Comparison of ENCODE assay signal across 8 cellular contexts in genomic region chr19:45952691-45953505, GRCh38. TPM values are rescaled to one million over a fixed set of nuclear protein-coding genes. Genes with fewer than 3 reads are reported as not detected.
DNase-seq lines count a peak whose midpoint lies in the region; ATAC-seq and TF ChIP-seq lines count a peak whose summit lies in the region.

No MANE protein-coding gene starts in this region.

- H3K4me3 ChIP-seq in KMS-11 (IDR thresholded peaks at IDR 0.05; ENCODE audit: insufficient read depth, low read depth, low read length) (no peak overlapping the region), epithelial cell of proximal tubule (ENCODE audit: low read depth, low read length) (peak overlapping the region; percentile 45)

- H3K9ac ChIP-seq in KMS-11, result no peak overlapping the region

- no peaks in the 10 kb centered on the region for H4K20me1 ChIP-seq in KMS-11 (ENCODE audit: insufficient read depth)

- no peak overlapping the region for H3K27ac ChIP-seq in KMS-11

- no peaks in the 10 kb centered on the region for H3K4me1 ChIP-seq in KMS-11 (ENCODE audit: low read depth, poor library complexity, severe bottlenecking)

- peaks cover 4% of the 10 kb centered on the region for H3K9me3 Mint-ChIP-seq in activated CD4-positive, alpha-beta T cell treated with anti-CD3 and anti-CD28 coated beads, Interleukin-2, amount 10 ng/mL, durations not matched to agents 24 days and 14 days
- no peaks in the 10 kb centered on the region for H3K9me3 Mint-ChIP-seq in neural crest cell

- TF ChIP-seq CTCF in KMS-11 (conservative IDR thresholded peaks at IDR 0.05; ENCODE audit: low read depth, low read length), result no peak
- TF ChIP-seq CTCF in epithelial cell of proximal tubule (conservative IDR thresholded peaks at IDR 0.05; ENCODE audit: low read depth, low read length), result no peak
- no peak for TF ChIP-seq CTCF in neural crest cell (conservative IDR thresholded peaks at IDR 0.05)

- H3K4me1 Mint-ChIP-seq in activated CD4-positive, alpha-beta T cell treated with anti-CD3 and anti-CD28 coated beads, Interleukin-2, amount 10 ng/mL, durations not matched to agents 24 days and 14 days, result peaks cover 16% of the 10 kb centered on the region
- H3K4me1 Mint-ChIP-seq in neural crest cell, result peaks cover 39% of the 10 kb centered on the region

- intact Hi-C loops in activated CD4-positive, alpha-beta T cell treated with anti-CD3 and anti-CD28 coated beads, Interleukin-2, amount 10 ng/mL, durations not matched to agents 24 days and 14 days (cut with micrococcal nuclease), result no loop called here

- ATAC-seq in GM18867 (IDR thresholded peaks at IDR 0.05; ENCODE audit: unreplicated experiment) (no peak), HG03469 (IDR thresholded peaks at IDR 0.05; ENCODE audit: unreplicated experiment) (no peak)

- H2AFZ ChIP-seq in KMS-11 (ENCODE audit: low read depth), result peak overlapping the region; percentile 46; the same call in 1 of the 2 replicates

- H3K27me3 Mint-ChIP-seq in activated CD4-positive, alpha-beta T cell treated with anti-CD3 and anti-CD28 coated beads, Interleukin-2, amount 10 ng/mL, durations not matched to agents 24 days and 14 days, result peaks cover 11% of the 10 kb centered on the region
- peaks cover 20% of the 10 kb centered on the region for H3K27me3 Mint-ChIP-seq in neural crest cell (ENCODE audit: low read depth)

- no peaks in the 10 kb centered on the region for H3K36me3 Mint-ChIP-seq in activated CD4-positive, alpha-beta T cell treated with anti-CD3 and anti-CD28 coated beads, Interleukin-2, amount 10 ng/mL, durations not matched to agents 24 days and 14 days (ENCODE audit: low read depth)
- peaks cover 2% of the 10 kb centered on the region for H3K36me3 Mint-ChIP-seq in neural crest cell (ENCODE audit: low read depth)

- peak overlapping the region; percentile 80 for H3K4me3 Mint-ChIP-seq in activated CD4-positive, alpha-beta T cell treated with anti-CD3 and anti-CD28 coated beads, Interleukin-2, amount 10 ng/mL, durations not matched to agents 24 days and 14 days
- peak overlapping the region; percentile 79 for H3K4me3 Mint-ChIP-seq in neural crest cell

- H3K79me2 ChIP-seq in KMS-11 (ENCODE audit: insufficient read depth, low read depth), result no peaks in the 10 kb centered on the region

- H3K4me2 ChIP-seq in KMS-11, result peak overlapping the region; percentile 46

- DNase-seq in COR-L47 (lab: John Stamatoyannopoulos, UW) (peak; percentile 87), epithelial cell of proximal tubule (ENCODE audit: low read depth) (no peak), neural crest cell (ENCODE audit: low read depth, low spot score) (peak; percentile 66)
- peak; percentile 88 for DNase-seq in activated CD4-positive, alpha-beta T cell treated with anti-CD3 and anti-CD28 coated beads, Interleukin-2, amount 10 ng/mL, durations not matched to agents 24 days and 14 days
- no peak for DNase-seq in effector CD4-positive, alpha-beta T cell

- H3K27me3 ChIP-seq in KMS-11 (ENCODE audit: insufficient read depth, low read depth), result peaks cover 78% of the 10 kb centered on the region

- H3K36me3 ChIP-seq in KMS-11 (ENCODE audit: insufficient read depth), result no peaks in the 10 kb centered on the region

- H3K27ac Mint-ChIP-seq in activated CD4-positive, alpha-beta T cell treated with anti-CD3 and anti-CD28 coated beads, Interleukin-2, amount 10 ng/mL, durations not matched to agents 24 days and 14 days, result no peak overlapping the region
- H3K27ac Mint-ChIP-seq in neural crest cell (ENCODE audit: unreplicated experiment), result peak overlapping the region; percentile 93

RNA-seq across cellular contexts. Expression of gene NOVA2, which starts 20.8 kb away (rescaled TPM):
- not detected in 2 replicates for total RNA-seq in activated CD4-positive, alpha-beta T cell treated with anti-CD3 and anti-CD28 coated beads, Interleukin-2, amount 10 ng/mL, durations not matched to agents 24 days and 14 days
- total RNA-seq in epithelial cell of proximal tubule (not detected in 2 replicates), neural crest cell (25.5 and 25.6 TPM in 2 replicates)

RNA-seq across cellular contexts. Expression of gene NANOS2, which starts 38.3 kb away (rescaled TPM):
- total RNA-seq in activated CD4-positive, alpha-beta T cell treated with anti-CD3 and anti-CD28 coated beads, Interleukin-2, amount 10 ng/mL, durations not matched to agents 24 days and 14 days, result not detected in 2 replicates
- not detected in 2 replicates for total RNA-seq in epithelial cell of proximal tubule
- total RNA-seq in neural crest cell, result not detected in 2 replicates

RNA-seq across cellular contexts. Expression of gene CCDC61, which starts 42.4 kb away (rescaled TPM):
- 23.1 and 30.1 TPM in 2 replicates for total RNA-seq in activated CD4-positive, alpha-beta T cell treated with anti-CD3 and anti-CD28 coated beads, Interleukin-2, amount 10 ng/mL, durations not matched to agents 24 days and 14 days
- total RNA-seq in epithelial cell of proximal tubule, result 10.1 and 10.8 TPM in 2 replicates
- 17.6 and 18.1 TPM in 2 replicates for total RNA-seq in neural crest cell

RNA-seq across cellular contexts. Expression of gene MYPOP, which starts 50.5 kb away (rescaled TPM):
- 5.5 and 5.9 TPM in 2 replicates for total RNA-seq in activated CD4-positive, alpha-beta T cell treated with anti-CD3 and anti-CD28 coated beads, Interleukin-2, amount 10 ng/mL, durations not matched to agents 24 days and 14 days
- total RNA-seq in epithelial cell of proximal tubule (1.3 and 2.0 TPM in 2 replicates), neural crest cell (9.1 and 9.6 TPM in 2 replicates)

Comparison
In these comparisons a context has a peak if more than half of its experiments do, and no peak if none do; other contexts are left out.
1. DNase-seq: peak in COR-L47 (single experiment), activated CD4-positive, alpha-beta T cell treated with anti-CD3 and anti-CD28 coated beads, Interleukin-2, amount 10 ng/mL, durations not matched to agents 24 days and 14 days (single experiment) and neural crest cell (single experiment); none in epithelial cell of proximal tubule (single experiment) and effector CD4-positive, alpha-beta T cell (single experiment).
2. RNA of gene NOVA2, which starts 20.8 kb away (total RNA-seq): 25.5 to 25.6 TPM in neural crest cell; not detected in activated CD4-positive, alpha-beta T cell treated with anti-CD3 and anti-CD28 coated beads, Interleukin-2, amount 10 ng/mL, durations not matched to agents 24 days and 14 days and not detected in epithelial cell of proximal tubule; every median in the first group is over 10 times any median in the second.